Comparison of ENCODE assay signal across 1 cellular context in the genomic region with DNA sequence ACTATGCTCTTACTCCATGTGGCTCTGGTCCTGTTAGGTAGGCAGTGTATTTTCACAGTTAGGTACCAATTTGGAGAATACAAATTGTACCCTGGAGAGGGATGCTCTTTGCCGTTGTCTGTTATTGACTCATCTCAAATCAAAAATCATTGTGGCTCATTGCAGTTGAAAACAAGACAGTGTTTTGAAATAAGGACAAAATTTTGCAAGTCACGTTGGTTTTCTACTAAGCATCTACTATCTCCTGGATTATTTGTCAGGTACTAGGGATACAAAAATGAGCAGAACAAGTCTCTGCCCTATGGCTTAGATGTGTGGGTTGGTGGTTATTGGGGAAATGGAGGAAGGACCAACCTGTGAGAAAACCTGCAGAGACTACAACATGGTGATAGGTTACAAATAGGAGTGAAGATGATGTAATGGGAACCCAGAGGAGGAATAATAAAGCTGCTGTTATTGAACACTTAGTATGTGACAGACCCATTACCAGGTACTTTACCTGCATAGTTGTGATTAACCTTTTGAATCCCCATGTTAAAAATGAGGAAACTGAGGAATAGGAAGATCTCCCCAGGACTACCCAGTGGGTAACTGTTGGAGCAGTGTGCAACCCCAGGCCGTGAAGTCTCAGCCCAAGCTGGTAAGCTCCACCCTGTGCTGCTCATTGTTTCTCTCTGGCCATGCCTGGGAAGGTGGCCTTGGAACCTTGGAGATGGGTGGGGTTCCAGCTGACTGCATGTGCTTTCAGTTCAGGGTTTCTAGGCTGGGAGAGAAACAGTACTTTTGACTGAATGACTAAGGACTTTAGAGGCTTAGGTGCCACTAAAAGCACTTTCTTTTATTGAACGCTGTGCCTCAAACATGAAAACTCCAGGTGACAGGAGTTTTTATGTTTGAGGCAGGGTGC.
A peak's percentile ranks its signal among the peaks of the same experiment; 100 is the strongest.
TF ChIP-seq lines count a peak whose summit lies in the region.

No MANE protein-coding gene starts in this region.

TF ChIP-seq in HepG2, 621 proteins besides CTCF, POLR2A, EP300 and RAD21 (continued from another document and continues in another):
- TF ChIP-seq, protein P1, sequence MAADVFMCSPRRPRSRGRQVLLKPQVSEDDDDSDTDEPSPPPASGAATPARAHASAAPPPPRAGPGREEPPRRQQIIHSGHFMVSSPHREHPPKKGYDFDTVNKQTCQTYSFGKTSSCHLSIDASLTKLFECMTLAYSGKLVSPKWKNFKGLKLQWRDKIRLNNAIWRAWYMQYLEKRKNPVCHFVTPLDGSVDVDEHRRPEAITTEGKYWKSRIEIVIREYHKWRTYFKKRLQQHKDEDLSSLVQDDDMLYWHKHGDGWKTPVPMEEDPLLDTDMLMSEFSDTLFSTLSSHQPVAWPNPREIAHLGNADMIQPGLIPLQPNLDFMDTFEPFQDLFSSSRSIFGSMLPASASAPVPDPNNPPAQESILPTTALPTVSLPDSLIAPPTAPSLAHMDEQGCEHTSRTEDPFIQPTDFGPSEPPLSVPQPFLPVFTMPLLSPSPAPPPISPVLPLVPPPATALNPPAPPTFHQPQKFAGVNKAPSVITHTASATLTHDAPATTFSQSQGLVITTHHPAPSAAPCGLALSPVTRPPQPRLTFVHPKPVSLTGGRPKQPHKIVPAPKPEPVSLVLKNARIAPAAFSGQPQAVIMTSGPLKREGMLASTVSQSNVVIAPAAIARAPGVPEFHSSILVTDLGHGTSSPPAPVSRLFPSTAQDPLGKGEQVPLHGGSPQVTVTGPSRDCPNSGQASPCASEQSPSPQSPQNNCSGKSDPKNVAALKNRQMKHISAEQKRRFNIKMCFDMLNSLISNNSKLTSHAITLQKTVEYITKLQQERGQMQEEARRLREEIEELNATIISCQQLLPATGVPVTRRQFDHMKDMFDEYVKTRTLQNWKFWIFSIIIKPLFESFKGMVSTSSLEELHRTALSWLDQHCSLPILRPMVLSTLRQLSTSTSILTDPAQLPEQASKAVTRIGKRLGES (CRISPR knock-in tag; IDR thresholded peaks at IDR 0.05; ENCODE audit: borderline replicate concordance), result no peak
- TF ChIP-seq TGIF2 (CRISPR knock-in tag; IDR thresholded peaks at IDR 0.05), result no peak
- no peak for TF ChIP-seq STAT5B (CRISPR knock-in tag; IDR thresholded peaks at IDR 0.05)
- no peak for TF ChIP-seq ZNF431 (CRISPR knock-in tag; IDR thresholded peaks at IDR 0.05; ENCODE audit: borderline replicate concordance, low read depth)
- TF ChIP-seq, protein P2, sequence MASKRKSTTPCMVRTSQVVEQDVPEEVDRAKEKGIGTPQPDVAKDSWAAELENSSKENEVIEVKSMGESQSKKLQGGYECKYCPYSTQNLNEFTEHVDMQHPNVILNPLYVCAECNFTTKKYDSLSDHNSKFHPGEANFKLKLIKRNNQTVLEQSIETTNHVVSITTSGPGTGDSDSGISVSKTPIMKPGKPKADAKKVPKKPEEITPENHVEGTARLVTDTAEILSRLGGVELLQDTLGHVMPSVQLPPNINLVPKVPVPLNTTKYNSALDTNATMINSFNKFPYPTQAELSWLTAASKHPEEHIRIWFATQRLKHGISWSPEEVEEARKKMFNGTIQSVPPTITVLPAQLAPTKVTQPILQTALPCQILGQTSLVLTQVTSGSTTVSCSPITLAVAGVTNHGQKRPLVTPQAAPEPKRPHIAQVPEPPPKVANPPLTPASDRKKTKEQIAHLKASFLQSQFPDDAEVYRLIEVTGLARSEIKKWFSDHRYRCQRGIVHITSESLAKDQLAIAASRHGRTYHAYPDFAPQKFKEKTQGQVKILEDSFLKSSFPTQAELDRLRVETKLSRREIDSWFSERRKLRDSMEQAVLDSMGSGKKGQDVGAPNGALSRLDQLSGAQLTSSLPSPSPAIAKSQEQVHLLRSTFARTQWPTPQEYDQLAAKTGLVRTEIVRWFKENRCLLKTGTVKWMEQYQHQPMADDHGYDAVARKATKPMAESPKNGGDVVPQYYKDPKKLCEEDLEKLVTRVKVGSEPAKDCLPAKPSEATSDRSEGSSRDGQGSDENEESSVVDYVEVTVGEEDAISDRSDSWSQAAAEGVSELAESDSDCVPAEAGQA (IDR thresholded peaks at IDR 0.05; ENCODE audit: low read depth), result no peak
- TF ChIP-seq, protein P2 (CRISPR knock-in tag; IDR thresholded peaks at IDR 0.05; ENCODE audit: borderline replicate concordance), result no peak
- 0 out of 2 replicates have a peak, but pooled peaks have one; percentile 44 for TF ChIP-seq CCDC6 (CRISPR knock-in tag; IDR thresholded peaks at IDR 0.05)
- no peak for TF ChIP-seq TARDBP (CRISPR knock-in tag; IDR thresholded peaks at IDR 0.05)
- TF ChIP-seq, protein P3, sequence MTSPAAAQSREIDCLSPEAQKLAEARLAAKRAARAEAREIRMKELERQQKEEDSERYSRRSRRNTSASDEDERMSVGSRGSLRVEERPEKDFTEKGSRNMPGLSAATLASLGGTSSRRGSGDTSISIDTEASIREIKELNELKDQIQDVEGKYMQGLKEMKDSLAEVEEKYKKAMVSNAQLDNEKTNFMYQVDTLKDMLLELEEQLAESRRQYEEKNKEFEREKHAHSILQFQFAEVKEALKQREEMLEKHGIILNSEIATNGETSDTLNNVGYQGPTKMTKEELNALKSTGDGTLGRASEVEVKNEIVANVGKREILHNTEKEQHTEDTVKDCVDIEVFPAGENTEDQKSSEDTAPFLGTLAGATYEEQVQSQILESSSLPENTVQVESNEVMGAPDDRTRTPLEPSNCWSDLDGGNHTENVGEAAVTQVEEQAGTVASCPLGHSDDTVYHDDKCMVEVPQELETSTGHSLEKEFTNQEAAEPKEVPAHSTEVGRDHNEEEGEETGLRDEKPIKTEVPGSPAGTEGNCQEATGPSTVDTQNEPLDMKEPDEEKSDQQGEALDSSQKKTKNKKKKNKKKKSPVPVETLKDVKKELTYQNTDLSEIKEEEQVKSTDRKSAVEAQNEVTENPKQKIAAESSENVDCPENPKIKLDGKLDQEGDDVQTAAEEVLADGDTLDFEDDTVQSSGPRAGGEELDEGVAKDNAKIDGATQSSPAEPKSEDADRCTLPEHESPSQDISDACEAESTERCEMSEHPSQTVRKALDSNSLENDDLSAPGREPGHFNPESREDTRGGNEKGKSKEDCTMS (CRISPR knock-in tag; conservative IDR thresholded peaks at IDR 0.05), result no peak
- TF ChIP-seq ZNF605 (CRISPR knock-in tag; IDR thresholded peaks at IDR 0.05), result no peak
- TF ChIP-seq EED (CRISPR knock-in tag; IDR thresholded peaks at IDR 0.05), result no peak
- TF ChIP-seq ZNF768 (CRISPR knock-in tag; IDR thresholded peaks at IDR 0.05), result no peak
- TF ChIP-seq, protein P4, sequence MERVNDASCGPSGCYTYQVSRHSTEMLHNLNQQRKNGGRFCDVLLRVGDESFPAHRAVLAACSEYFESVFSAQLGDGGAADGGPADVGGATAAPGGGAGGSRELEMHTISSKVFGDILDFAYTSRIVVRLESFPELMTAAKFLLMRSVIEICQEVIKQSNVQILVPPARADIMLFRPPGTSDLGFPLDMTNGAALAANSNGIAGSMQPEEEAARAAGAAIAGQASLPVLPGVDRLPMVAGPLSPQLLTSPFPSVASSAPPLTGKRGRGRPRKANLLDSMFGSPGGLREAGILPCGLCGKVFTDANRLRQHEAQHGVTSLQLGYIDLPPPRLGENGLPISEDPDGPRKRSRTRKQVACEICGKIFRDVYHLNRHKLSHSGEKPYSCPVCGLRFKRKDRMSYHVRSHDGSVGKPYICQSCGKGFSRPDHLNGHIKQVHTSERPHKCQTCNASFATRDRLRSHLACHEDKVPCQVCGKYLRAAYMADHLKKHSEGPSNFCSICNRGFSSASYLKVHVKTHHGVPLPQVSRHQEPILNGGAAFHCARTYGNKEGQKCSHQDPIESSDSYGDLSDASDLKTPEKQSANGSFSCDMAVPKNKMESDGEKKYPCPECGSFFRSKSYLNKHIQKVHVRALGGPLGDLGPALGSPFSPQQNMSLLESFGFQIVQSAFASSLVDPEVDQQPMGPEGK (CRISPR knock-in tag; IDR thresholded peaks at IDR 0.05), result peak; percentile 78
- TF ChIP-seq HMG20B (CRISPR knock-in tag; conservative IDR thresholded peaks at IDR 0.05), result no peak
- no peak for TF ChIP-seq ZNF749 (CRISPR knock-in tag; IDR thresholded peaks at IDR 0.05; ENCODE audit: borderline replicate concordance)
- no peak for TF ChIP-seq ZNF367 (CRISPR knock-in tag; IDR thresholded peaks at IDR 0.05; ENCODE audit: borderline replicate concordance)
- peak; percentile 57 for TF ChIP-seq ZNF331 (CRISPR knock-in tag; IDR thresholded peaks at IDR 0.05)
- TF ChIP-seq ZNF777 (CRISPR knock-in tag; IDR thresholded peaks at IDR 0.05), result no peak
- TF ChIP-seq, protein P5, sequence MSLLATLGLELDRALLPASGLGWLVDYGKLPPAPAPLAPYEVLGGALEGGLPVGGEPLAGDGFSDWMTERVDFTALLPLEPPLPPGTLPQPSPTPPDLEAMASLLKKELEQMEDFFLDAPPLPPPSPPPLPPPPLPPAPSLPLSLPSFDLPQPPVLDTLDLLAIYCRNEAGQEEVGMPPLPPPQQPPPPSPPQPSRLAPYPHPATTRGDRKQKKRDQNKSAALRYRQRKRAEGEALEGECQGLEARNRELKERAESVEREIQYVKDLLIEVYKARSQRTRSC (CRISPR knock-in tag; IDR thresholded peaks at IDR 0.05; ENCODE audit: low read depth), result no peak
- TF ChIP-seq CREM (IDR thresholded peaks at IDR 0.05), result no peak
- no peak for TF ChIP-seq CREM (CRISPR knock-in tag; IDR thresholded peaks at IDR 0.05)
- no peak for TF ChIP-seq ZNF670 (CRISPR knock-in tag; IDR thresholded peaks at IDR 0.05; ENCODE audit: borderline replicate concordance)
- no peak for TF ChIP-seq ZNF841 (CRISPR knock-in tag; IDR thresholded peaks at IDR 0.05; ENCODE audit: borderline replicate concordance)
- TF ChIP-seq ZNF451 (CRISPR knock-in tag; IDR thresholded peaks at IDR 0.05), result no peak
- TF ChIP-seq ZNF563 (CRISPR knock-in tag; IDR thresholded peaks at IDR 0.05), result no peak
- no peak for TF ChIP-seq MTF2 (CRISPR knock-in tag; IDR thresholded peaks at IDR 0.05; ENCODE audit: borderline replicate concordance)
- TF ChIP-seq, protein P6, sequence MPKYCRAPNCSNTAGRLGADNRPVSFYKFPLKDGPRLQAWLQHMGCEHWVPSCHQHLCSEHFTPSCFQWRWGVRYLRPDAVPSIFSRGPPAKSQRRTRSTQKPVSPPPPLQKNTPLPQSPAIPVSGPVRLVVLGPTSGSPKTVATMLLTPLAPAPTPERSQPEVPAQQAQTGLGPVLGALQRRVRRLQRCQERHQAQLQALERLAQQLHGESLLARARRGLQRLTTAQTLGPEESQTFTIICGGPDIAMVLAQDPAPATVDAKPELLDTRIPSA (CRISPR knock-in tag; IDR thresholded peaks at IDR 0.05; ENCODE audit: borderline replicate concordance), result no peak
- TF ChIP-seq, protein P7, sequence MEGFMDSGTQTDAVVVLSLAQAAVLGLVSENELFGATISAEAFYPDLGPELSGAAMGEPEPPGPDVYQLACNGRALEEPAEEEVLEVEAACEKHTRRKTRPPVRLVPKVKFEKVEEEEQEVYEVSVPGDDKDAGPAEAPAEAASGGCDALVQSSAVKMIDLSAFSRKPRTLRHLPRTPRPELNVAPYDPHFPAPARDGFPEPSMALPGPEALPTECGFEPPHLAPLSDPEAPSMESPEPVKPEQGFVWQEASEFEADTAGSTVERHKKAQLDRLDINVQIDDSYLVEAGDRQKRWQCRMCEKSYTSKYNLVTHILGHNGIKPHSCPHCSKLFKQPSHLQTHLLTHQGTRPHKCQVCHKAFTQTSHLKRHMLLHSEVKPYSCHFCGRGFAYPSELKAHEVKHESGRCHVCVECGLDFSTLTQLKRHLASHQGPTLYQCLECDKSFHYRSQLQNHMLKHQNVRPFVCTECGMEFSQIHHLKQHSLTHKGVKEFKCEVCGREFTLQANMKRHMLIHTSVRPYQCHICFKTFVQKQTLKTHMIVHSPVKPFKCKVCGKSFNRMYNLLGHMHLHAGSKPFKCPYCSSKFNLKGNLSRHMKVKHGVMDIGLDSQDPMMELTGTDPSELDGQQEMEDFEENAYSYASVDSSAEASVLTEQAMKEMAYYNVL (CRISPR knock-in tag; IDR thresholded peaks at IDR 0.05; ENCODE audit: borderline replicate concordance), result no peak
- no peak for TF ChIP-seq PAX8 (CRISPR knock-in tag; IDR thresholded peaks at IDR 0.05; ENCODE audit: borderline replicate concordance)
- TF ChIP-seq MBNL3 (CRISPR knock-in tag; conservative IDR thresholded peaks at IDR 0.05), result no peak
- TF ChIP-seq, protein P8, sequence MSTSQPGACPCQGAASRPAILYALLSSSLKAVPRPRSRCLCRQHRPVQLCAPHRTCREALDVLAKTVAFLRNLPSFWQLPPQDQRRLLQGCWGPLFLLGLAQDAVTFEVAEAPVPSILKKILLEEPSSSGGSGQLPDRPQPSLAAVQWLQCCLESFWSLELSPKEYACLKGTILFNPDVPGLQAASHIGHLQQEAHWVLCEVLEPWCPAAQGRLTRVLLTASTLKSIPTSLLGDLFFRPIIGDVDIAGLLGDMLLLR (CRISPR knock-in tag; IDR thresholded peaks at IDR 0.05), result no peak
- TF ChIP-seq NRL (CRISPR knock-in tag; IDR thresholded peaks at IDR 0.05; ENCODE audit: borderline replicate concordance), result no peak
